In the genomic region with DNA sequence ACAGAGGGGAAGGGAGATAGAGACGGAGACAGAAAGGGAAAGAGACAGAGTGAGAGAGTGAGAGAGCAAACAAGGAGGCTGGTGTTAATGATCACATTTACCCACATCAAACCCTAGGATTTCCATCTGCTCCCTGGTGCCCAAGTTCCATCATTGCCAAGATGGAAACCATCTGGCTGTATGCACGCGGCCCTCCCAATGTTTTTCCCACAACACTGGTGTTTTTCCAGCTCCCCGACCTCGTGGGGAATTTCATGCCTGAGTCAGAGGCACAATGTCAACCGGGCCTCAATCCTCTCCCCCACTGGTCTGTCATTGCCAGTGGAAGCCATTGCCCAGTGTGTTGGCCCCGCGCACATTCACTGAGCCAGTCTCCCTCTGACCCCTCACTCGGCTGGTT, we compare ENCODE assay signal across 22 cellular contexts. TPM values are rescaled to one million over a fixed set of nuclear protein-coding genes. Genes with fewer than 3 reads are reported as not detected.
DNase-seq lines count a peak whose midpoint lies in the region; ATAC-seq and TF ChIP-seq lines count a peak whose summit lies in the region.
"Had no signal": no experiment of that assay in that cellular context is flagged by ENCODE, and none has a peak within 500 bp of the region (broad histone marks: within the 10 kb centered on the region; RNA-seq: fewer than 3 reads in every experiment).

No MANE protein-coding gene starts in this region.

- no peak overlapping the region for H3K27ac ChIP-seq in osteoblast (ENCODE audit: low read depth, low read length)
- H3K27ac ChIP-seq: brain microvascular endothelial cell, heart left ventricle, upper lobe of left lung had no signal

- H3K4me3 ChIP-seq in fibroblast of pulmonary artery (replicated peaks; ENCODE audit: low read depth, low read length) (no peak overlapping the region), osteoblast (ENCODE audit: insufficient read depth, low read length) (no peak overlapping the region)
- H3K4me3 ChIP-seq: heart left ventricle, upper lobe of left lung had no signal

- H2AFZ ChIP-seq in osteoblast (ENCODE audit: low read length): peak overlapping the region; percentile 52

- H3K4me2 ChIP-seq in osteoblast (ENCODE audit: insufficient read depth, low read length): no peak overlapping the region

- no peak for ATAC-seq in GM21825 (IDR thresholded peaks at IDR 0.05; ENCODE audit: unreplicated experiment)
- ATAC-seq in HG03469 (IDR thresholded peaks at IDR 0.05; ENCODE audit: unreplicated experiment): no peak
- ATAC-seq: activated T-cell treated with anti-CD3 and anti-CD28 coated beads, Interleukin-2, amount 50 U/mL, for 72 hours; heart left ventricle; naive thymus-derived CD4-positive, alpha-beta T cell; SK-N-SH treated with all-trans-retinoic acid at 6 μM for 48 hours; stimulated activated naive B cell treated with anti-CD40 and anti-IgM and Interleukin-4, amounts not matched to agents 10 μg/mL and 1 μg/mL and 100 μg/mL, for 72 hours had no signal

- H3K27me3 ChIP-seq in osteoblast (ENCODE audit: insufficient read depth, low read length): no peaks in the 10 kb centered on the region
- H3K27me3 ChIP-seq: brain microvascular endothelial cell, upper lobe of left lung had no signal

- H3K79me2 ChIP-seq in osteoblast (ENCODE audit: insufficient read depth, low read length): no peaks in the 10 kb centered on the region

- H3K36me3 ChIP-seq in osteoblast (ENCODE audit: insufficient read depth, low read length): no peaks in the 10 kb centered on the region
- H3K36me3 ChIP-seq: brain microvascular endothelial cell, heart left ventricle, upper lobe of left lung had no signal

- DNase-seq in GM03348 (ENCODE audit: low spot score): peak; percentile 51
- peak; percentile 29 for DNase-seq in NCI-H69 (lab: John Stamatoyannopoulos, UW)
- peak; percentile 10 for DNase-seq in fibroblast of pulmonary artery (ENCODE audit: low read depth)
- no peak for DNase-seq in osteoblast (ENCODE audit: insufficient read length, low spot score, missing footprints)
- no peak for DNase-seq in nucleus accumbens (lab: John Stamatoyannopoulos, UW)
- no peak for DNase-seq in NCI-H2029 treated with DMSO at 0.1 percent for 48 hours (lab: John Stamatoyannopoulos, UW)
- DNase-seq: activated naive CD4-positive, alpha-beta T cell; activated T-cell treated with anti-CD3 and anti-CD28 coated beads, Interleukin-2, amount 50 U/mL, for 72 hours; brain microvascular endothelial cell; COR-L47; GDM1; heart left ventricle; MV-4-11; naive thymus-derived CD4-positive, alpha-beta T cell; NCI-H146; NCI-H526; NK-92 treated with Interleukin-12 subunit alpha and Interleukin-12 subunit beta, amount 100 ng/mL, for 24 hours; stimulated activated naive B cell treated with anti-CD40 and anti-IgM and Interleukin-4, amounts not matched to agents 10 μg/mL and 1 μg/mL and 100 μg/mL, for 72 hours; upper lobe of left lung had no signal

- no peaks in the 10 kb centered on the region for H4K20me1 ChIP-seq in osteoblast (ENCODE audit: insufficient read depth, low read length)

- H3K9me3 ChIP-seq in osteoblast (ENCODE audit: low read depth, low read length): no peaks in the 10 kb centered on the region
- H3K9me3 ChIP-seq: heart left ventricle, upper lobe of left lung had no signal

- peaks cover 10% of the 10 kb centered on the region for H3K4me1 ChIP-seq in osteoblast (ENCODE audit: insufficient read depth, low read length)
- H3K4me1 ChIP-seq: heart left ventricle had no signal

- TF ChIP-seq CTCF in fibroblast of pulmonary artery (IDR thresholded peaks at IDR 0.05; ENCODE audit: low read length, missing control alignments): no peak
- no peak for TF ChIP-seq CTCF in osteoblast (IDR thresholded peaks at IDR 0.05; ENCODE audit: extremely low read depth, low read depth, low read length)

RNA-seq across cellular contexts. Expression of gene BDKRB2, which starts 19.9 kb away (rescaled TPM):
- 4.1 and 7.6 TPM in 2 replicates for total RNA-seq in osteoblast
- total RNA-seq: activated T-cell treated with anti-CD3 and anti-CD28 coated beads, Interleukin-2, amount 50 U/mL, for 72 hours; naive thymus-derived CD4-positive, alpha-beta T cell had no signal

Comparison
In these comparisons a context has a peak if more than half of its experiments do, and no peak if none do; other contexts are left out.
1. DNase-seq: peak in GM03348 (single experiment), NCI-H69 (single experiment) and fibroblast of pulmonary artery (single experiment); none in osteoblast (single experiment), nucleus accumbens (0 of 56) and NCI-H2029 treated with DMSO at 0.1 percent for 48 hours (single experiment).